10 cellular contexts compared by ENCODE assay signal in the genomic region with DNA sequence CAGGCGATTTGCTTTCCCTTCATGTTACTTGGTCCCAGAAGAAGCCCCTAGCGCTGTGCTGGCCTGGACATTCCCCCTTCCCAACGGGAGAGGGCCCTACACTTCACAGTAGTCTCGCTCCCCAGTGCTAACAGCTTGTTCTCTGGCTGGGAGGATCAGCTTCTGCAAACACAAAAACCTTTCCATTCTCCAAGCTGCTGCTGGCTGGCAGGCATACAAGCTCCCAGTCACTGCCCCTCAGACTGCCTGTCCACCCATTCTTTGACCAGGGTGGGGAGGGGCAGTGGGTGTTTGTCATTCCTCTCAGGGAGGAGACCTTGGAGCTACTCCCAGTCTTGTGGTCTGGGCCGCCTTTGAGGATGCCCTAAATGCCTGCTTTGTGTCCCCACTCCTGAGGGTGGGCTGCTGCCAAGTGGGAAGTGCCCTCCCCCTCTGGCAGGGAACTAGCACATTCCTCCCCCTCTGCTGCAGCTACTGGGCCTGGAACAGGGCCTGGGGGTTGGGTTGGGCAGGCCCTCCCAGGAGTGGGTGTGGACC. TPM values are rescaled to one million over a fixed set of nuclear protein-coding genes. Genes with fewer than 3 reads are reported as not detected.
DNase-seq lines count a peak whose midpoint lies in the region; ATAC-seq and TF ChIP-seq lines count a peak whose summit lies in the region.
"Had no signal": no experiment of that assay in that cellular context is flagged by ENCODE, and none has a peak within 500 bp of the region (broad histone marks: within the 10 kb centered on the region; RNA-seq: fewer than 3 reads in every experiment).

No MANE protein-coding gene starts in this region.

- H3K9me3 ChIP-seq in hepatocyte (ENCODE audit: low read depth), result no peaks in the 10 kb centered on the region

- peak; percentile 79 for DNase-seq in HT1080 (ENCODE audit: low read depth)
- DNase-seq in astrocyte of the spinal cord (ENCODE audit: low read depth, low spot score), result peak; percentile 75
- DNase-seq in hepatocyte (ENCODE audit: low spot score), result peak; percentile 49
- DNase-seq in superior temporal gyrus (ENCODE audit: extremely low spot score), result peak; percentile 99
- no peak for DNase-seq in T-helper 2 cell treated with Interferon-gamma antibody and Interleukin-4, amounts not matched to agents 5 μg/mL and 100 μg/mL, for 36 hours (ENCODE audit: low spot score)
- no peak for DNase-seq in HPDE6-E6E7 (ENCODE audit: extremely low spot score)
- DNase-seq in NCI-H1930 (lab: John Stamatoyannopoulos, UW), result no peak
- DNase-seq: activated gamma-delta T cell treated with Interleukin-2 at 50 U/mL for 16 hours had no signal

- H2AFZ ChIP-seq in hepatocyte, result no peak overlapping the region

- no peaks in the 10 kb centered on the region for H3K36me3 Mint-ChIP-seq in T-helper 2 cell treated with Interferon-gamma antibody and Interleukin-4, amounts not matched to agents 5 μg/mL and 100 μg/mL, for 36 hours (ENCODE audit: low read depth)

- TF ChIP-seq CTCF in astrocyte of the spinal cord (IDR thresholded peaks at IDR 0.05; ENCODE audit: low read depth, low read length), result peak; percentile 53
- peak; percentile 32 for TF ChIP-seq CTCF in hepatocyte (IDR thresholded peaks at IDR 0.05; ENCODE audit: poor library complexity)

- no peaks in the 10 kb centered on the region for H3K36me3 ChIP-seq in hepatocyte (replicated peaks; ENCODE audit: insufficient read depth, low read depth)

- no peak overlapping the region for H3K27ac Mint-ChIP-seq in T-helper 2 cell treated with Interferon-gamma antibody and Interleukin-4, amounts not matched to agents 5 μg/mL and 100 μg/mL, for 36 hours

- no peak overlapping the region for H3K27ac ChIP-seq in hepatocyte

- 42% methylated on average over 5 of the region's 5 CpGs for WGBS in hepatocyte (ENCODE audit: low lambda C conversion rate, missing lambda C conversion rate)

- H3K4me3 Mint-ChIP-seq in T-helper 2 cell treated with Interferon-gamma antibody and Interleukin-4, amounts not matched to agents 5 μg/mL and 100 μg/mL, for 36 hours, result no peak overlapping the region

- no peaks in the 10 kb centered on the region for H3K9me3 Mint-ChIP-seq in T-helper 2 cell treated with Interferon-gamma antibody and Interleukin-4, amounts not matched to agents 5 μg/mL and 100 μg/mL, for 36 hours

- in situ Hi-C loops in astrocyte of the spinal cord (cut with HindIII; ENCODE audit: low sequenced_read_pairs), result loop anchor here (10.0 kb wide), 1 partner anchor 73 kb away; no protein-coding TSS in a partner anchor

- peaks cover 2% of the 10 kb centered on the region for H3K27me3 Mint-ChIP-seq in T-helper 2 cell treated with Interferon-gamma antibody and Interleukin-4, amounts not matched to agents 5 μg/mL and 100 μg/mL, for 36 hours (ENCODE audit: low read depth)

- ATAC-seq in GM19023 (IDR thresholded peaks at IDR 0.05; ENCODE audit: unreplicated experiment), result no peak

- H4K20me1 ChIP-seq in hepatocyte (ENCODE audit: insufficient read depth, poor library complexity, severe bottlenecking), result no peaks in the 10 kb centered on the region

- H3K4me1 Mint-ChIP-seq in T-helper 2 cell treated with Interferon-gamma antibody and Interleukin-4, amounts not matched to agents 5 μg/mL and 100 μg/mL, for 36 hours (ENCODE audit: low read depth), result peaks cover 2% of the 10 kb centered on the region

- H3K4me2 ChIP-seq in hepatocyte, result no peak overlapping the region

- H3K27me3 ChIP-seq in hepatocyte, result peaks cover 13% of the 10 kb centered on the region

- no peak overlapping the region for H3K4me3 ChIP-seq in astrocyte of the spinal cord (ENCODE audit: low read depth, low read length)
- H3K4me3 ChIP-seq in hepatocyte, result no peak overlapping the region

- no peaks in the 10 kb centered on the region for H3K9me2 ChIP-seq in hepatocyte (replicated peaks; ENCODE audit: insufficient read depth)

- H3K4me1 ChIP-seq in hepatocyte (ENCODE audit: insufficient read depth), result no peaks in the 10 kb centered on the region

- no peaks in the 10 kb centered on the region for H3K79me2 ChIP-seq in hepatocyte

RNA-seq across cellular contexts. Expression of a gene that starts 20.8 kb away (rescaled TPM):
- total RNA-seq in HT1080 (2014; rRNA removed; shearing (Covaris generic)), result 5.0 TPM in 2 replicates
- polyA plus RNA-seq in HT1080 (2015; cell fraction: cytosol; rRNA removed), result 0.84 and 0.96 TPM in 2 replicates
- 0.12 and 0.13 TPM in 2 replicates for polyA plus RNA-seq in HT1080 (2015; cell fraction: nucleus; rRNA removed)
- total RNA-seq in hepatocyte, result 1.5 and 1.6 TPM in 2 replicates
- polyA plus RNA-seq in hepatocyte, result 5.3 and 9.4 TPM in 2 replicates

RNA-seq across cellular contexts. Expression of a gene that starts 43.4 kb away (rescaled TPM):
- not detected in 2 replicates for total RNA-seq in HT1080 (2014; rRNA removed; shearing (Covaris generic))
- polyA plus RNA-seq in HT1080 (2015; cell fraction: cytosol; rRNA removed), result not detected in 2 replicates
- 0.11 TPM in 1 of 2 replicates, not detected in the other for polyA plus RNA-seq in HT1080 (2015; cell fraction: nucleus; rRNA removed)
- total RNA-seq in hepatocyte, result 0.57 TPM in 1 of 2 replicates, not detected in the other
- polyA plus RNA-seq in hepatocyte, result not detected in 2 replicates
- total RNA-seq: kidney epithelial cell had no signal

RNA-seq across cellular contexts. Expression of a gene that starts 43.6 kb away (rescaled TPM):
- total RNA-seq in HT1080 (2014; rRNA removed; shearing (Covaris generic)), result 12.1 and 13.5 TPM in 2 replicates
- polyA plus RNA-seq in HT1080 (2015; cell fraction: cytosol; rRNA removed), result 17.0 and 17.7 TPM in 2 replicates
- polyA plus RNA-seq in HT1080 (2015; cell fraction: nucleus; rRNA removed), result 25.7 and 25.9 TPM in 2 replicates
- 8.8 and 9.5 TPM in 2 replicates for total RNA-seq in hepatocyte
- polyA plus RNA-seq in hepatocyte, result 15.0 and 16.3 TPM in 2 replicates

Comparison
In these comparisons a context has a peak if more than half of its experiments do, and no peak if none do; other contexts are left out.
1. DNase-seq: peak in HT1080 (single experiment), astrocyte of the spinal cord (single experiment), hepatocyte (single experiment) and superior temporal gyrus (single experiment); none in T-helper 2 cell treated with Interferon-gamma antibody and Interleukin-4, amounts not matched to agents 5 μg/mL and 100 μg/mL, for 36 hours (single experiment), HPDE6-E6E7 (single experiment) and NCI-H1930 (0 of 2).